ENCODE assay signal across 13 cellular contexts in genomic region chr11:40183073-40184064, GRCh38.
DNase-seq lines count a peak whose midpoint lies in the region; ATAC-seq and TF ChIP-seq lines count a peak whose summit lies in the region.
"Had no signal": no experiment of that assay in that cellular context is flagged by ENCODE, and none has a peak within 500 bp of the region (broad histone marks: within the 10 kb centered on the region; RNA-seq: fewer than 3 reads in every experiment).

No MANE protein-coding gene starts in this region.

- TF ChIP-seq CTCF in tibial nerve (IDR thresholded peaks at IDR 0.05) (no peak), foreskin fibroblast (IDR thresholded peaks at IDR 0.05; ENCODE audit: low read depth, low read length) (no peak)

- H3K9me3 ChIP-seq in tibial nerve, result no peaks in the 10 kb centered on the region

- H3K27ac ChIP-seq in tibial nerve, result peak overlapping the region in 1 of 4 donors; percentile 16

- ATAC-seq in GM19035 (IDR thresholded peaks at IDR 0.05; ENCODE audit: unreplicated experiment) (peak; percentile 94), HG02571 (IDR thresholded peaks at IDR 0.05; ENCODE audit: unreplicated experiment) (peak; percentile 75), HG03280 (IDR thresholded peaks at IDR 0.05; ENCODE audit: unreplicated experiment) (peak; percentile 88)

- H3K27me3 ChIP-seq in tibial nerve, result no peaks in the 10 kb centered on the region

- DNase-seq in renal cortical epithelial cell (ENCODE audit: low read depth) (peak; percentile 70), tibial nerve (ENCODE audit: low spot score in 2 of 2) (no peak), foreskin fibroblast (no peak), HuH-7.5 (ENCODE audit: low spot score) (no peak)
- DNase-seq: aorta; endodermal cell; NCI-H1105 treated with DMSO at 0.1 percent for 48 hours; posterior cingulate gyrus; stimulated activated CD4-positive, alpha-beta T cell treated with anti-CD3 and anti-CD28 coated beads, Interleukin-4, amount 100 ng/mL, for 1 hour; T-helper 2 cell had no signal

- no peak for TF ChIP-seq EP300 in tibial nerve (IDR thresholded peaks at IDR 0.05)

- no peaks in the 10 kb centered on the region for H3K36me3 ChIP-seq in tibial nerve

- TF ChIP-seq POLR2A in tibial nerve (IDR thresholded peaks at IDR 0.05), result no peak

- H3K4me3 ChIP-seq in tibial nerve (no peak overlapping the region), foreskin fibroblast (ENCODE audit: low read depth in 1 of 2, low read length in 2 of 2) (no peak overlapping the region)

- 52 to 55% methylated on average over 5 of the region's 5 CpGs for WGBS in tibial nerve, 2 donors

- H3K4me1 ChIP-seq in tibial nerve, result peaks cover 0 to 26% (median 0%) of the 10 kb centered on the region in 4 donors
